ENCODE assay signal across 8 cellular contexts in genomic region chr17:7703584-7704574, GRCh38.
DNase-seq lines count a peak whose midpoint lies in the region; ATAC-seq, FAIRE-seq and TF ChIP-seq lines count a peak whose summit lies in the region.

No MANE protein-coding gene starts in this region.

- no peak for FAIRE-seq in H54 (lab: Jason Lieb, UNC)

- DNase-seq in NCI-H524 (lab: John Stamatoyannopoulos, UW) (peak; percentile 8 to 15), NCI-H524 treated with DMSO at 0.1 percent for 48 hours (lab: John Stamatoyannopoulos, UW) (no peak), SHP77 (lab: John Stamatoyannopoulos, UW) (peak; percentile 64 to 82), fibroblast of gingiva (ENCODE audit: low read depth) (peak; percentile 43), H54 (ENCODE audit: insufficient read length, low spot score) (no peak), tibial artery (no peak)

- no peaks in the 10 kb centered on the region for H3K36me3 ChIP-seq in parathyroid adenoma (ENCODE audit: control insufficient read depth, insufficient read depth, low read length)
- peaks cover 19 to 29% (median 28%) of the 10 kb centered on the region in 3 donors for H3K36me3 ChIP-seq in tibial artery

- H2AFZ ChIP-seq in parathyroid adenoma, result peak overlapping the region; percentile 96

- no peak for TF ChIP-seq POLR2A in H54 (IDR thresholded peaks at IDR 0.05; ENCODE audit: low read depth, low read length)

- no peaks in the 10 kb centered on the region for H3K27me3 ChIP-seq in parathyroid adenoma (ENCODE audit: control insufficient read depth, insufficient read depth, low read length)
- H3K27me3 ChIP-seq in tibial artery, result peaks cover 0 to 69% of the 10 kb centered on the region in 2 donors

- H3K4me3 ChIP-seq in parathyroid adenoma (ENCODE audit: low read depth, low read length) (peak overlapping the region; percentile 70), tibial artery (no peak overlapping the region)

- no peak overlapping the region for H3K9ac ChIP-seq in parathyroid adenoma

- H3K9me3 ChIP-seq in parathyroid adenoma (ENCODE audit: control insufficient read depth, low read length), result no peaks in the 10 kb centered on the region
- no peaks in the 10 kb centered on the region for H3K9me3 ChIP-seq in tibial artery

- ATAC-seq in HG03469 (IDR thresholded peaks at IDR 0.05; ENCODE audit: unreplicated experiment), result no peak

- H3K27ac ChIP-seq in parathyroid adenoma (no peak overlapping the region), tibial artery (no peak overlapping the region)

- no peaks in the 10 kb centered on the region for H3K4me1 ChIP-seq in parathyroid adenoma
- H3K4me1 ChIP-seq in tibial artery, result peaks cover 0 to 18% (median 14%) of the 10 kb centered on the region in 4 donors

- no peak for TF ChIP-seq CTCF in parathyroid adenoma (IDR thresholded peaks at IDR 0.05)
- no peak for TF ChIP-seq CTCF in tibial artery (IDR thresholded peaks at IDR 0.05)

- intact Hi-C loops in tibial artery (cut with DNase I; ENCODE audit: low total_unique reads), result no loop called here

- peak overlapping the region; percentile 94 for H3K4me2 ChIP-seq in parathyroid adenoma (ENCODE audit: low read length)

- no peaks in the 10 kb centered on the region for H3K79me2 ChIP-seq in parathyroid adenoma

Comparison
In these comparisons a context has a peak if more than half of its experiments do, and no peak if none do; other contexts are left out.
1. DNase-seq: peak in NCI-H524 (2 of 2), SHP77 (2 of 2) and fibroblast of gingiva (single experiment); none in NCI-H524 treated with DMSO at 0.1 percent for 48 hours (single experiment), H54 (single experiment) and tibial artery (0 of 2).